Comparison of ENCODE assay signal across 32 cellular contexts in genomic region chr2:13583609-13584008, GRCh38.
"Had no signal": no experiment of that assay in that cellular context is flagged by ENCODE, and none has a peak within 500 bp of the region (broad histone marks: within the 10 kb centered on the region; RNA-seq: fewer than 3 reads in every experiment).

No MANE protein-coding gene starts in this region.

- H3K4me1 Mint-ChIP-seq: activated CD4-positive, alpha-beta T cell treated with anti-CD3 and anti-CD28 coated beads, Interleukin-2, amount 10 ng/mL, durations not matched to agents 24 days and 14 days; activated naive CD8-positive, alpha-beta T cell treated with anti-CD3 and anti-CD28 coated beads for 36 hours; central memory CD8-positive, alpha-beta T cell; stimulated activated effector memory CD8-positive, alpha-beta T cell treated with anti-CD3 and anti-CD28 coated beads, Interleukin-12 subunit alpha, Interleukin-12 subunit beta, amount 100 ng/mL, for 72 hours; stimulated activated naive CD8-positive, alpha-beta T cell treated with anti-CD3 and anti-CD28 coated beads, Interleukin-15, amount 100 ng/mL, for 72 hours had no signal

- H3K27me3 ChIP-seq: esophagus squamous epithelium, left lung, vagina had no signal

- H3K4me1 ChIP-seq: esophagus squamous epithelium, left lung, vagina had no signal

- H3K27ac Mint-ChIP-seq: activated CD4-positive, alpha-beta memory T cell treated with anti-CD3 and anti-CD28 coated beads for 36 hours; activated CD4-positive, alpha-beta T cell treated with anti-CD3 and anti-CD28 coated beads, Interleukin-2, amount 10 ng/mL, durations not matched to agents 24 days and 14 days; activated naive CD4-positive, alpha-beta T cell treated with anti-CD3 and anti-CD28 coated beads for 36 hours; activated naive CD8-positive, alpha-beta T cell treated with anti-CD3 and anti-CD28 coated beads for 36 hours; activated T-helper 1 cell treated with anti-CD3 and anti-CD28 coated beads, Interleukin-12 subunit alpha, Interleukin-12 subunit beta, Interleukin-2, Interleukin-4 antibody, amounts not matched to agents 30 ng/mL and 10 ng/mL and 1 ng/mL, durations not matched to agents 14 hours and 24 hours and 36 hours; natural killer cell treated with Interleukin-12 subunit alpha and Interleukin-12 subunit beta and Interleukin-15 and Interleukin-18, amount 100 ng/mL, for 72 hours; stimulated activated effector memory CD8-positive, alpha-beta T cell treated with anti-CD3 and anti-CD28 coated beads, Interleukin-12 subunit alpha, Interleukin-12 subunit beta, amount 100 ng/mL, for 72 hours; stimulated activated naive CD8-positive, alpha-beta T cell treated with anti-CD3 and anti-CD28 coated beads, Interleukin-15, amount 100 ng/mL, for 72 hours; type B pancreatic cell had no signal

- ATAC-seq: left lung; mucosa of descending colon; natural killer cell treated with Interleukin-12 subunit alpha and Interleukin-12 subunit beta and Interleukin-15 and Interleukin-18, amount 100 ng/mL, for 72 hours; right cardiac atrium; stimulated activated effector memory CD8-positive, alpha-beta T cell treated with anti-CD3 and anti-CD28 coated beads, Interleukin-12 subunit alpha, Interleukin-12 subunit beta, amount 100 ng/mL, for 72 hours; stimulated activated naive CD8-positive, alpha-beta T cell treated with anti-CD3 and anti-CD28 coated beads, Interleukin-15, amount 100 ng/mL, for 72 hours had no signal

- H3K4me3 ChIP-seq: esophagus squamous epithelium, left lung, lung, mucosa of descending colon, vagina had no signal

- H3K4me3 Mint-ChIP-seq: activated CD4-positive, alpha-beta memory T cell treated with anti-CD3 and anti-CD28 coated beads for 36 hours; activated CD4-positive, alpha-beta T cell treated with anti-CD3 and anti-CD28 coated beads, Interleukin-2, amount 10 ng/mL, durations not matched to agents 24 days and 14 days; activated naive CD4-positive, alpha-beta T cell treated with anti-CD3 and anti-CD28 coated beads for 36 hours; activated naive CD8-positive, alpha-beta T cell treated with anti-CD3 and anti-CD28 coated beads for 36 hours; activated T-helper 1 cell treated with anti-CD3 and anti-CD28 coated beads, Interleukin-12 subunit alpha, Interleukin-12 subunit beta, Interleukin-2, Interleukin-4 antibody, amounts not matched to agents 30 ng/mL and 10 ng/mL and 1 ng/mL, durations not matched to agents 14 hours and 24 hours and 36 hours; central memory CD8-positive, alpha-beta T cell; natural killer cell treated with Interleukin-12 subunit alpha and Interleukin-12 subunit beta and Interleukin-15 and Interleukin-18, amount 100 ng/mL, for 72 hours; stimulated activated effector memory CD8-positive, alpha-beta T cell treated with anti-CD3 and anti-CD28 coated beads, Interleukin-12 subunit alpha, Interleukin-12 subunit beta, amount 100 ng/mL, for 72 hours; stimulated activated naive CD8-positive, alpha-beta T cell treated with anti-CD3 and anti-CD28 coated beads, Interleukin-15, amount 100 ng/mL, for 72 hours; type B pancreatic cell had no signal

- FAIRE-seq: bronchial epithelial cell, colon, endometrium, frontal cortex had no signal

- H3K36me3 ChIP-seq: esophagus squamous epithelium, left lung, vagina had no signal

- H3K27me3 Mint-ChIP-seq: activated CD4-positive, alpha-beta memory T cell treated with anti-CD3 and anti-CD28 coated beads for 36 hours; activated CD4-positive, alpha-beta T cell treated with anti-CD3 and anti-CD28 coated beads, Interleukin-2, amount 10 ng/mL, durations not matched to agents 24 days and 14 days; activated naive CD8-positive, alpha-beta T cell treated with anti-CD3 and anti-CD28 coated beads for 36 hours; central memory CD8-positive, alpha-beta T cell; natural killer cell treated with Interleukin-12 subunit alpha and Interleukin-12 subunit beta and Interleukin-15 and Interleukin-18, amount 100 ng/mL, for 72 hours; stimulated activated naive CD8-positive, alpha-beta T cell treated with anti-CD3 and anti-CD28 coated beads, Interleukin-15, amount 100 ng/mL, for 72 hours; type B pancreatic cell had no signal

- H3K9me3 ChIP-seq: esophagus squamous epithelium, vagina had no signal

- H3K9me3 Mint-ChIP-seq: activated CD4-positive, alpha-beta memory T cell treated with anti-CD3 and anti-CD28 coated beads for 36 hours; activated naive CD8-positive, alpha-beta T cell treated with anti-CD3 and anti-CD28 coated beads for 36 hours; type B pancreatic cell had no signal

- H3K27ac ChIP-seq: epithelial cell of prostate, esophagus squamous epithelium, left lung, vagina had no signal

- H3K36me3 Mint-ChIP-seq: activated CD4-positive, alpha-beta memory T cell treated with anti-CD3 and anti-CD28 coated beads for 36 hours; activated naive CD8-positive, alpha-beta T cell treated with anti-CD3 and anti-CD28 coated beads for 36 hours; natural killer cell treated with Interleukin-12 subunit alpha and Interleukin-12 subunit beta and Interleukin-15 and Interleukin-18, amount 100 ng/mL, for 72 hours; stimulated activated effector memory CD8-positive, alpha-beta T cell treated with anti-CD3 and anti-CD28 coated beads, Interleukin-12 subunit alpha, Interleukin-12 subunit beta, amount 100 ng/mL, for 72 hours; type B pancreatic cell had no signal

- DNase-seq: activated CD4-positive, alpha-beta memory T cell treated with anti-CD3 and anti-CD28 coated beads for 36 hours; activated CD4-positive, alpha-beta T cell treated with anti-CD3 and anti-CD28 coated beads, Interleukin-2, amount 10 ng/mL, durations not matched to agents 24 days and 14 days; activated CD4-positive, CD25-positive, alpha-beta regulatory T cell treated with anti-CD3 and anti-CD28 coated beads, Interleukin-2, amount 50 U/mL, for 72 hours; activated CD8-positive, alpha-beta memory T cell treated with anti-CD3 and anti-CD28 coated beads, Interleukin-2, amount 50 U/mL, for 4 hours; activated effector memory CD4-positive, alpha-beta T cell treated with anti-CD3 and anti-CD28 coated beads, Interleukin-2, amount 50 U/mL, for 16 hours; activated naive CD4-positive, alpha-beta T cell treated with anti-CD3 and anti-CD28 coated beads for 36 hours; activated naive CD8-positive, alpha-beta T cell treated with anti-CD3 and anti-CD28 coated beads for 36 hours; activated T-cell treated with anti-CD3 and anti-CD28 coated beads, Interleukin-2, amount 50 U/mL, for 1 hour; dermis blood vessel endothelial cell; effector CD8-positive, alpha-beta T cell; esophagus squamous epithelium; left lung; mucosa of descending colon; posterior cingulate gyrus; right cardiac atrium; stimulated activated CD4-positive, alpha-beta T cell treated with anti-CD3 and anti-CD28 coated beads, Interleukin-12 subunit alpha, Interleukin-12 subunit beta, amount 100 ng/mL, for 4 hours; stimulated activated CD4-positive, alpha-beta T cell treated with anti-CD3 and anti-CD28 coated beads, Interleukin-4, amount 100 ng/mL, for 24 hours; stimulated activated naive CD8-positive, alpha-beta T cell treated with anti-CD3 and anti-CD28 coated beads, Interleukin-15, amount 100 ng/mL, for 72 hours; substantia nigra; T-helper 2 cell had no signal
